In genomic region chr11:64337538-64338249, GRCh38 we compare ENCODE assay signal across 15 cellular contexts. TPM values are rescaled to one million over a fixed set of nuclear protein-coding genes. Genes with fewer than 3 reads are reported as not detected.
DNase-seq lines count a peak whose midpoint lies in the region; ATAC-seq, FAIRE-seq and TF ChIP-seq lines count a peak whose summit lies in the region.
"Had no signal": no experiment of that assay in that cellular context is flagged by ENCODE, and none has a peak within 500 bp of the region (broad histone marks: within the 10 kb centered on the region; RNA-seq: fewer than 3 reads in every experiment).

No MANE protein-coding gene starts in this region.

- intact Hi-C loops in heart left ventricle (cut with DNase I) (no loop called here), K562 (cut with micrococcal nuclease) (no loop called here)

- no peak for TF ChIP-seq POLR2A in heart left ventricle (IDR thresholded peaks at IDR 0.05)
- TF ChIP-seq POLR2A in K562 (conservative IDR thresholded peaks at IDR 0.05), result no peak

- BruUV-seq in K562 (replicated peaks; lab: Mats Ljungman, UMichigan), result no TSS peak

- H3K27ac Mint-ChIP-seq in type B pancreatic cell, result peak overlapping the region; percentile 71

- H3K36me3 Mint-ChIP-seq in type B pancreatic cell, result no peaks in the 10 kb centered on the region

- H3K27me3 Mint-ChIP-seq in type B pancreatic cell, result peaks cover 7% of the 10 kb centered on the region

- H3K9ac ChIP-seq in K562 (ENCODE audit: insufficient read depth in 1 of 2, low read depth in 2 of 2, low read length in 2 of 2), result no peak overlapping the region

- ATAC-seq in heart left ventricle, result no peak
- no peak for ATAC-seq in K562
- ATAC-seq: HCT116 had no signal

- H2AFZ ChIP-seq in K562 (ENCODE audit: low read depth, low read length), result 0 out of 2 replicates have a peak overlapping the region, but pooled peaks have one; percentile 23

- H3K4me1 Mint-ChIP-seq in type B pancreatic cell (ENCODE audit: unreplicated experiment), result peaks cover 9% of the 10 kb centered on the region

- TF ChIP-seq CTCF in cardiac muscle cell (IDR thresholded peaks at IDR 0.05; ENCODE audit: low read depth, low read length) (no peak), heart left ventricle (IDR thresholded peaks at IDR 0.05) (no peak), K562 (IDR thresholded peaks at IDR 0.05 in 2 of 3, conservative IDR thresholded peaks at IDR 0.05 in 1 of 3; ENCODE audit: insufficient read depth in 2 of 3, low read depth in 1 of 3, low read length in 3 of 3) (no peak), type B pancreatic cell (conservative IDR thresholded peaks at IDR 0.05) (no peak)

- no peak overlapping the region for H3K4me2 ChIP-seq in K562 (ENCODE audit: insufficient read depth, low read length)

- no peaks in the 10 kb centered on the region for H3K4me1 ChIP-seq in cardiac muscle cell (ENCODE audit: low read depth)
- peaks cover 0 to 48% (median 6%) of the 10 kb centered on the region in 12 donors for H3K4me1 ChIP-seq in heart left ventricle
- peaks cover 31 to 56% of the 10 kb centered on the region in 2 experiments for H3K4me1 ChIP-seq in K562 (replicated peaks in 1 of 2; ENCODE audit: control insufficient read depth in 2 of 2, insufficient read depth in 2 of 2, low read length in 2 of 2)

- POLR2A ChIA-PET in K562 (lab: Yijun Ruan, JAX), result interaction anchor here (0.9 to 1.0 kb wide), 3 partner anchors 17 to 132 kb away, joined by 3 read pairs; partner anchors contain the start of gene PRDX5

- H3K27me3 ChIP-seq in cardiac muscle cell (no peaks in the 10 kb centered on the region), heart left ventricle (peaks cover 0 to 15% (median 0%) of the 10 kb centered on the region in 9 donors), K562 (ENCODE audit: control insufficient read depth in 2 of 2, insufficient read depth in 2 of 2, low read length in 2 of 2) (no peaks in the 10 kb centered on the region)
- H3K27me3 ChIP-seq: left lung had no signal

- no peaks in the 10 kb centered on the region for H3K79me2 ChIP-seq in K562 (ENCODE audit: control insufficient read depth, insufficient read depth, low read length)

- WGBS in heart left ventricle, 4 donors, result 66 to 80% (median 74%) methylated on average over 8 of the region's 8 CpGs
- 41% methylated on average over 8 of the region's 8 CpGs for WGBS in K562 (ENCODE audit: insufficient coverage, low coverage, missing lambda C conversion rate)

- no peaks in the 10 kb centered on the region for H3K9me3 Mint-ChIP-seq in type B pancreatic cell

- no peak for DNase-seq in cardiac muscle cell (ENCODE audit: low read depth in 1 of 2, low spot score in 1 of 2)
- no peak for DNase-seq in heart left ventricle
- no peak for DNase-seq in K562 (ENCODE audit: extremely low read depth in 1 of 4, low spot score in 3 of 4)
- no peak for DNase-seq in type B pancreatic cell (ENCODE audit: extremely low spot score, unreplicated experiment)
- DNase-seq in anterior cingulate cortex (lab: John Stamatoyannopoulos, UW), result no peak
- DNase-seq in H4 (ENCODE audit: low spot score), result no peak
- DNase-seq: activated CD4-positive, alpha-beta T cell treated with anti-CD3 and anti-CD28 coated beads, Interleukin-2, amount 50 U/mL, for 4 hours; activated naive CD4-positive, alpha-beta T cell treated with Interleukin-2 at 50 U/mL for 16 hours; DMS53; left lung; NCI-H2081; NCI-H774; retina; T-helper 2 cell had no signal

- H3K27ac ChIP-seq in cardiac muscle cell (peak overlapping the region; percentile 39), heart left ventricle (no peak overlapping the region), K562 (ENCODE audit: extremely low read depth, low read depth, low read length) (no peak overlapping the region)

- H3K9me1 ChIP-seq in K562 (ENCODE audit: control insufficient read depth, insufficient read depth, low read length), result no peaks in the 10 kb centered on the region

- H4K20me1 ChIP-seq in K562 (replicated peaks; ENCODE audit: control insufficient read depth, insufficient read depth, low read length), result no peaks in the 10 kb centered on the region

- no peak overlapping the region for H3K4me3 Mint-ChIP-seq in type B pancreatic cell

- H3K9me3 ChIP-seq in cardiac muscle cell (ENCODE audit: low read depth) (no peaks in the 10 kb centered on the region), heart left ventricle (no peaks in the 10 kb centered on the region), K562 (replicated peaks; ENCODE audit: control insufficient read depth, insufficient read depth, low read depth, low read length) (no peaks in the 10 kb centered on the region)
- H3K9me3 ChIP-seq: left lung had no signal

- no peak for TF ChIP-seq EP300 in K562 (IDR thresholded peaks at IDR 0.05; ENCODE audit: low read length)

- in situ Hi-C loops in K562 (cut with MboI), result no loop called here

- H3K36me3 ChIP-seq in cardiac muscle cell, result no peaks in the 10 kb centered on the region
- H3K36me3 ChIP-seq in heart left ventricle, result no peaks in the 10 kb centered on the region
- H3K36me3 ChIP-seq in K562 (ENCODE audit: control insufficient read depth, insufficient read depth, low read length), result no peaks in the 10 kb centered on the region
- H3K36me3 ChIP-seq: left lung had no signal

- no peak for FAIRE-seq in K562 (lab: Jason Lieb, UNC)

- TF ChIP-seq RAD21 in K562 (CRISPR knock-in tag; conservative IDR thresholded peaks at IDR 0.05 in 1 of 2, IDR thresholded peaks at IDR 0.05 in 1 of 2), result no peak

- CTCF ChIA-PET in K562 (lab: Yijun Ruan, JAX; ENCODE audit: low intra/inter-chr PET ratio), result no interaction called here

- H3K4me3 ChIP-seq in cardiac muscle cell (no peak overlapping the region), heart left ventricle (no peak overlapping the region), K562 (no peak overlapping the region)
- H3K4me3 ChIP-seq: left lung had no signal

RNA-seq across cellular contexts. Expression of gene CCDC88B, which starts 2.3 kb away (rescaled TPM):
- total RNA-seq in cardiac muscle cell (5.9 and 8.4 TPM in 2 replicates), heart left ventricle (10 to 100 TPM in 1 of 9 donors, 1 to 10 TPM in 8; 4.1 to 16.2 (median 7.3) TPM), K562 (2014; rRNA removed) (15.2 and 16.1 TPM in 2 replicates), K562 (2014; rRNA removed; fragmentation: Illumina TruSeq; extraction: Trizol) (2.7 and 4.7 TPM in 2 replicates), K562 (2015; rRNA removed; fragmentation: Illumina TruSeq; extraction: Trizol) (10.3 and 12.1 TPM in 2 replicates), K562 (2021) (11.9 and 13.0 TPM in 2 replicates), type B pancreatic cell (ENCODE audit: low replicate concordance) (2.8 and 3.1 TPM in 2 replicates)
- polyA plus RNA-seq in cardiac muscle cell (8.6 and 9.5 TPM in 2 replicates), heart left ventricle (10 to 100 TPM in 1 of 2 donors, 1 to 10 TPM in 1; 8.1 to 24.0 TPM), K562 (2011; rRNA removed) (5.2 and 10.7 TPM in 2 replicates), K562 (2014; fragmentation: Illumina TruSeq; extraction: Trizol) (7.9 and 13.4 TPM in 2 replicates), K562 (2014; fragmentation: Nextera tagmentation; extraction: Ambion mirVana) (1 to 10 TPM in 1 of 2 experiments, under 1 TPM in 1; 0.13 to 1.7 TPM), K562 (2014; rRNA removed) (16.3 and 18.1 TPM in 2 replicates)
- total RNA-seq in K562 (2011; cell fraction: chromatin; rRNA removed; ENCODE audit: low replicate concordance), result 6.1 and 13.7 TPM in 2 replicates
- 8.7 and 12.0 TPM in 2 replicates for total RNA-seq in K562 (2011; cell fraction: nucleolus; rRNA removed)
- 7.3 and 11.5 TPM in 2 replicates for total RNA-seq in K562 (2011; cell fraction: nucleoplasm; rRNA removed)
- 10.3 and 16.8 TPM in 2 replicates for polyA plus RNA-seq in K562 (2011; cell fraction: cytosol; rRNA removed)
- 13.5 and 14.6 TPM in 2 replicates for polyA plus RNA-seq in K562 (2011; cell fraction: nucleus; rRNA removed)
- polyA plus RNA-seq in K562 (2012), result 10.6 and 21.0 TPM in 2 replicates
- 1.2 and 1.5 TPM in 2 replicates for polyA minus RNA-seq in K562 (2011; rRNA and poly(A)+ RNA removed)
- polyA minus RNA-seq in K562 (2011; cell fraction: cytosol; rRNA and poly(A)+ RNA removed), result 2.2 and 7.0 TPM in 2 replicates
- polyA minus RNA-seq in K562 (2011; cell fraction: nucleus; rRNA and poly(A)+ RNA removed), result 2.2 and 5.9 TPM in 2 replicates
- 1.2 and 1.8 TPM in 2 replicates for total RNA-seq in H4 (2014; rRNA removed; shearing (Covaris generic))

RNA-seq across cellular contexts. Expression of gene PRDX5, which starts 19.8 kb away (rescaled TPM):
- total RNA-seq in cardiac muscle cell (500 and 570 TPM in 2 replicates), heart left ventricle (100 to 1,000 TPM; 220 to 561 (median 290) TPM), K562 (2014; rRNA removed) (252 and 268 TPM in 2 replicates), K562 (2014; rRNA removed; fragmentation: Illumina TruSeq; extraction: Trizol) (73.0 and 93.8 TPM in 2 replicates), K562 (2015; rRNA removed; fragmentation: Illumina TruSeq; extraction: Trizol) (200 and 204 TPM in 2 replicates), K562 (2021) (124 and 154 TPM in 2 replicates), type B pancreatic cell (ENCODE audit: low replicate concordance) (166 and 227 TPM in 2 replicates)
- polyA plus RNA-seq in cardiac muscle cell (646 and 784 TPM in 2 replicates), heart left ventricle (100 to 1,000 TPM; 385 to 882 TPM), K562 (2011; rRNA removed) (224 and 254 TPM in 2 replicates), K562 (2014; fragmentation: Illumina TruSeq; extraction: Trizol) (209 and 212 TPM in 2 replicates), K562 (2014; fragmentation: Nextera tagmentation; extraction: Ambion mirVana) (10 to 100 TPM; 40.8 to 64.2 TPM), K562 (2014; rRNA removed) (327 and 356 TPM in 2 replicates)
- 9.0 and 17.1 TPM in 2 replicates for total RNA-seq in K562 (2011; cell fraction: chromatin; rRNA removed; ENCODE audit: low replicate concordance)
- 29.9 and 32.4 TPM in 2 replicates for total RNA-seq in K562 (2011; cell fraction: nucleolus; rRNA removed)
- total RNA-seq in K562 (2011; cell fraction: nucleoplasm; rRNA removed), result 24.6 and 37.6 TPM in 2 replicates
- polyA plus RNA-seq in K562 (2011; cell fraction: cytosol; rRNA removed), result 384 and 485 TPM in 2 replicates
- polyA plus RNA-seq in K562 (2011; cell fraction: nucleus; rRNA removed), result 86.4 and 132 TPM in 2 replicates
- 288 and 343 TPM in 2 replicates for polyA plus RNA-seq in K562 (2012)
- polyA minus RNA-seq in K562 (2011; rRNA and poly(A)+ RNA removed), result 63.6 and 63.9 TPM in 2 replicates
- 41.2 and 61.9 TPM in 2 replicates for polyA minus RNA-seq in K562 (2011; cell fraction: cytosol; rRNA and poly(A)+ RNA removed)
- polyA minus RNA-seq in K562 (2011; cell fraction: nucleus; rRNA and poly(A)+ RNA removed), result 10.1 and 14.3 TPM in 2 replicates
- 186 and 206 TPM in 2 replicates for total RNA-seq in H4 (2014; rRNA removed; shearing (Covaris generic))

RNA-seq across cellular contexts. Expression of gene TRMT112, which starts 20.3 kb away (rescaled TPM):
- total RNA-seq in cardiac muscle cell (298 and 438 TPM in 2 replicates), heart left ventricle (100 to 1,000 TPM in 4 of 9 donors, 10 to 100 TPM in 5; 80.0 to 169 (median 95.6) TPM), K562 (2014; rRNA removed) (391 and 444 TPM in 2 replicates), K562 (2014; rRNA removed; fragmentation: Illumina TruSeq; extraction: Trizol) (126 and 162 TPM in 2 replicates), K562 (2015; rRNA removed; fragmentation: Illumina TruSeq; extraction: Trizol) (283 and 300 TPM in 2 replicates), K562 (2021) (274 and 296 TPM in 2 replicates), type B pancreatic cell (ENCODE audit: low replicate concordance) (160 and 198 TPM in 2 replicates)
- polyA plus RNA-seq in cardiac muscle cell (331 and 375 TPM in 2 replicates), heart left ventricle (100 to 1,000 TPM; 172 to 186 TPM), K562 (2011; rRNA removed) (242 and 243 TPM in 2 replicates), K562 (2014; fragmentation: Illumina TruSeq; extraction: Trizol) (266 and 297 TPM in 2 replicates), K562 (2014; fragmentation: Nextera tagmentation; extraction: Ambion mirVana) (100 to 1,000 TPM; 358 to 423 TPM), K562 (2014; rRNA removed) (377 and 449 TPM in 2 replicates)
- 18.1 and 37.2 TPM in 2 replicates for total RNA-seq in K562 (2011; cell fraction: chromatin; rRNA removed; ENCODE audit: low replicate concordance)
- total RNA-seq in K562 (2011; cell fraction: nucleolus; rRNA removed), result 57.9 and 58.8 TPM in 2 replicates
- 45.5 and 47.9 TPM in 2 replicates for total RNA-seq in K562 (2011; cell fraction: nucleoplasm; rRNA removed)
- polyA plus RNA-seq in K562 (2011; cell fraction: cytosol; rRNA removed), result 309 and 352 TPM in 2 replicates
- 114 and 135 TPM in 2 replicates for polyA plus RNA-seq in K562 (2011; cell fraction: nucleus; rRNA removed)
- 219 and 519 TPM in 2 replicates for polyA plus RNA-seq in K562 (2012)
- 48.4 and 49.7 TPM in 2 replicates for polyA minus RNA-seq in K562 (2011; rRNA and poly(A)+ RNA removed)
- 63.0 and 85.5 TPM in 2 replicates for polyA minus RNA-seq in K562 (2011; cell fraction: cytosol; rRNA and poly(A)+ RNA removed)
- 25.0 and 38.7 TPM in 2 replicates for polyA minus RNA-seq in K562 (2011; cell fraction: nucleus; rRNA and poly(A)+ RNA removed)
- 511 and 714 TPM in 2 replicates for total RNA-seq in H4 (2014; rRNA removed; shearing (Covaris generic))

RNA-seq across cellular contexts. Expression of gene RPS6KA4, which starts 21.3 kb away (rescaled TPM):
- total RNA-seq in cardiac muscle cell, result 28.2 and 30.4 TPM in 2 replicates
- polyA plus RNA-seq in cardiac muscle cell, result 19.7 and 22.3 TPM in 2 replicates
- 10 to 100 TPM; 12.8 to 32.5 (median 18.3) TPM for total RNA-seq in heart left ventricle
- polyA plus RNA-seq in heart left ventricle, result 10 to 100 TPM; 15.0 to 30.4 TPM
- total RNA-seq in K562 (2011; cell fraction: chromatin; rRNA removed; ENCODE audit: low replicate concordance), result 33.5 and 109 TPM in 2 replicates
- 69.5 and 71.5 TPM in 2 replicates for total RNA-seq in K562 (2011; cell fraction: nucleolus; rRNA removed)
- total RNA-seq in K562 (2011; cell fraction: nucleoplasm; rRNA removed), result 35.5 and 40.0 TPM in 2 replicates
- total RNA-seq in K562 (2014; rRNA removed), result 19.1 and 23.0 TPM in 2 replicates
- total RNA-seq in K562 (2014; rRNA removed; fragmentation: Illumina TruSeq; extraction: Trizol), result 4.5 and 7.2 TPM in 2 replicates
- total RNA-seq in K562 (2015; rRNA removed; fragmentation: Illumina TruSeq; extraction: Trizol), result 13.3 and 15.6 TPM in 2 replicates
- total RNA-seq in K562 (2021), result 20.4 and 23.8 TPM in 2 replicates
- polyA plus RNA-seq in K562 (2011; rRNA removed), result 9.8 and 12.0 TPM in 2 replicates
- 8.3 and 20.1 TPM in 2 replicates for polyA plus RNA-seq in K562 (2011; cell fraction: cytosol; rRNA removed)
- polyA plus RNA-seq in K562 (2011; cell fraction: nucleus; rRNA removed), result 42.6 and 76.4 TPM in 2 replicates
- polyA plus RNA-seq in K562 (2012), result 16.0 and 24.3 TPM in 2 replicates
- polyA plus RNA-seq in K562 (2014; fragmentation: Illumina TruSeq; extraction: Trizol), result 6.7 and 10.2 TPM in 2 replicates
- polyA plus RNA-seq in K562 (2014; fragmentation: Nextera tagmentation; extraction: Ambion mirVana), result under 1 TPM; 0.15 to 0.27 TPM
- polyA plus RNA-seq in K562 (2014; rRNA removed), result 16.0 and 17.3 TPM in 2 replicates
- 4.6 and 9.7 TPM in 2 replicates for polyA minus RNA-seq in K562 (2011; rRNA and poly(A)+ RNA removed)
- polyA minus RNA-seq in K562 (2011; cell fraction: cytosol; rRNA and poly(A)+ RNA removed), result 13.5 and 19.8 TPM in 2 replicates
- polyA minus RNA-seq in K562 (2011; cell fraction: nucleus; rRNA and poly(A)+ RNA removed), result 24.9 and 30.8 TPM in 2 replicates
- 26.4 and 49.8 TPM in 2 replicates for total RNA-seq in type B pancreatic cell (ENCODE audit: low replicate concordance)
- 20.4 and 33.2 TPM in 2 replicates for total RNA-seq in H4 (2014; rRNA removed; shearing (Covaris generic))

RNA-seq across cellular contexts. Expression of gene ESRRA, which starts 32.4 kb away (rescaled TPM):
- total RNA-seq in cardiac muscle cell (77.0 and 94.0 TPM in 2 replicates), heart left ventricle (100 to 1,000 TPM in 8 of 9 donors, 10 to 100 TPM in 1; 94.0 to 291 (median 145) TPM), K562 (2014; rRNA removed) (89.2 and 89.7 TPM in 2 replicates), K562 (2014; rRNA removed; fragmentation: Illumina TruSeq; extraction: Trizol) (13.8 and 17.3 TPM in 2 replicates), K562 (2015; rRNA removed; fragmentation: Illumina TruSeq; extraction: Trizol) (30.3 and 31.4 TPM in 2 replicates), K562 (2021) (76.5 and 84.1 TPM in 2 replicates), type B pancreatic cell (ENCODE audit: low replicate concordance) (41.7 and 76.0 TPM in 2 replicates)
- polyA plus RNA-seq in cardiac muscle cell (48.8 and 49.3 TPM in 2 replicates), heart left ventricle (100 to 1,000 TPM; 217 to 260 TPM), K562 (2011; rRNA removed) (23.7 and 35.6 TPM in 2 replicates), K562 (2014; fragmentation: Illumina TruSeq; extraction: Trizol) (15.3 and 27.6 TPM in 2 replicates), K562 (2014; fragmentation: Nextera tagmentation; extraction: Ambion mirVana) (1 to 10 TPM in 1 of 2 experiments, under 1 TPM in 1; 0.27 to 1.0 TPM), K562 (2014; rRNA removed) (69.0 and 75.5 TPM in 2 replicates)
- total RNA-seq in K562 (2011; cell fraction: chromatin; rRNA removed; ENCODE audit: low replicate concordance), result 59.5 and 126 TPM in 2 replicates
- total RNA-seq in K562 (2011; cell fraction: nucleolus; rRNA removed), result 77.2 and 79.9 TPM in 2 replicates
- 58.7 and 66.9 TPM in 2 replicates for total RNA-seq in K562 (2011; cell fraction: nucleoplasm; rRNA removed)
- 35.4 and 60.9 TPM in 2 replicates for polyA plus RNA-seq in K562 (2011; cell fraction: cytosol; rRNA removed)
- polyA plus RNA-seq in K562 (2011; cell fraction: nucleus; rRNA removed), result 37.9 and 54.0 TPM in 2 replicates
- 31.8 and 58.2 TPM in 2 replicates for polyA plus RNA-seq in K562 (2012)
- 12.5 and 13.5 TPM in 2 replicates for polyA minus RNA-seq in K562 (2011; rRNA and poly(A)+ RNA removed)
- 20.4 and 30.5 TPM in 2 replicates for polyA minus RNA-seq in K562 (2011; cell fraction: cytosol; rRNA and poly(A)+ RNA removed)
- polyA minus RNA-seq in K562 (2011; cell fraction: nucleus; rRNA and poly(A)+ RNA removed), result 20.6 and 21.5 TPM in 2 replicates
- 16.2 and 28.2 TPM in 2 replicates for total RNA-seq in H4 (2014; rRNA removed; shearing (Covaris generic))
